ENCODE assay signal across 9 cellular contexts in the genomic region with DNA sequence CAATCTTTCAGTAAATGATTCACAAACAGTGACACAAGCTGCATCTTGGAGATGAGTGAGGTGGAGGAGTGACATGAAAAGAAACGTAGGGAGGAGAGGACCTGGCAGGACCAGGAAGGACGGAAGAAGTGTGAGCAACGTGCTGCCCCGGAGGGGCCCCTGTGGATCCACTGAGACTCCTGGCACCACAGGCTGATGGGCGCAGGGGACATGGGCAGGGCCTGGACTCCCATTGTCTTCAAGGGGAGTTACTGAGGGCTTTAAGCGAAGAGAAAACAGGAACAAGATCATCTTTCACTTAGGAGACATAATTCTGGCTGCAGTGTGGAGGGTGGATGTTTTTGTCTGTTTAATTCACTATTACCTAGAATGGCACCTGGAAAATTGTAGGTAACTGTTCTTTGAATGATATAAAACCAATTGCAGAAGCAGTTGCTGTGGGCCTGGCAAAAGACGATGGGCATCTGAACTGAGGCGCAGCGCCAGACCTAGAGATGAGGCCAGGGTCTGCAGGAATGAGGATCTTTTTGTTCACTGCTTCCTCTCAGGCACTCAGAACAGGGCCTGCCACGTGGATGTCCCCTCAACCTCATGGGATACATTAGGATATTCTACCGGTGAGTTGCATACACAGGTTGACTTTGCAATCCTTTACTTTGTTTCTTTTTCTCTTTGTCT.
"Had no signal": no experiment of that assay in that cellular context is flagged by ENCODE, and none has a peak within 500 bp of the region (broad histone marks: within the 10 kb centered on the region; RNA-seq: fewer than 3 reads in every experiment).

No MANE protein-coding gene starts in this region.

- DNase-seq: H9, HCEC 1CT, IMR-90, KG1 had no signal

- H2AFZ ChIP-seq: GM23338 had no signal

- ATAC-seq: GM23338, K562 had no signal

- H3K4me3 Mint-ChIP-seq: GM23338, H9 had no signal

- H3K27ac ChIP-seq: HL-60 had no signal

- H3K4me1 Mint-ChIP-seq: GM23338, H9 had no signal

- FAIRE-seq: H1, H54, K562 had no signal

- H3K9me3 Mint-ChIP-seq: GM23338 had no signal

- H3K27ac Mint-ChIP-seq: GM23338, H9 had no signal

- H3K4me2 ChIP-seq: GM23338 had no signal

- H3K4me3 ChIP-seq: GM23338, K562 had no signal
